ENCODE assay signal across 1 cellular context in the genomic region with DNA sequence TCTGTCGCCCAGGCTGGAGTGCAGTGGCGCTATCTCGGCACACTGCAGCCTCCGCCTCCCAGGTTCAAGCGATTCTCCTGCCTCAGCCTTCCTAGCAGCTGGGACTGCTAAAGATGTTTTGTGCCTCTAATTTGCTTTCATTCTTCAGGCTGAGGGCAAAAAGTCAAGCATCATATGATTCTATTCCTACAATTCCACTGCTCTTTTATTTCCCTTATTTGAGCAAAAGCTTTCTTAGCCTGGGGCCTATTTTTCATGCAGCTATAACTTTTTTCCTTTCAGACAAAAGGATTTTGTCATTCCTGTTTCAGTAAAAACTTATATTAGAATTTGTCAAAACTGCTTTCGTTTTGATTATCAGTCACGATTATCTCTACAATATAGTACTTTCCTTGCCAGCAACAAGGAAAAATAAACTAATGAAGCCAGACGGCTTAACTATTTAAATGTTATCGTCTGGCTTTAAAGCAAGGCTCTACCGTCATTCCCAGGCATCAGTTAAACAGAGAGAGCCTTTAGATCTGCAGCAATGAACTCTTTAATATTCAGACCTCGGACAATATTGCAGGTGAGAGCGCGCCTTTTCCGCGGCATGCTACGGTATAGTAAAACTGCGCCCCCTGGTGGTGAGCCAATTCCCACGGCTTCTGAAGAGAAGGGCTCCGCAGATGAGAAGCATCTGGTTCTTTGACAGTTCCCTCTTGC.
TF ChIP-seq lines count a peak whose summit lies in the region.

No MANE protein-coding gene starts in this region.

TF ChIP-seq in HepG2, 621 proteins besides CTCF, POLR2A, EP300 and RAD21 (continued from another document):
- TF ChIP-seq, protein P1, sequence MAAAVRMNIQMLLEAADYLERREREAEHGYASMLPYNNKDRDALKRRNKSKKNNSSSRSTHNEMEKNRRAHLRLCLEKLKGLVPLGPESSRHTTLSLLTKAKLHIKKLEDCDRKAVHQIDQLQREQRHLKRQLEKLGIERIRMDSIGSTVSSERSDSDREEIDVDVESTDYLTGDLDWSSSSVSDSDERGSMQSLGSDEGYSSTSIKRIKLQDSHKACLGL (CRISPR knock-in tag; IDR thresholded peaks at IDR 0.05) = no peak
- TF ChIP-seq ZIK1 (CRISPR knock-in tag; IDR thresholded peaks at IDR 0.05; ENCODE audit: borderline replicate concordance, low read depth) (no peak), ZKSCAN5 (CRISPR knock-in tag; IDR thresholded peaks at IDR 0.05) (no peak), ZNF17 (CRISPR knock-in tag; IDR thresholded peaks at IDR 0.05) (no peak), NR2C2 (CRISPR knock-in tag; IDR thresholded peaks at IDR 0.05; ENCODE audit: borderline replicate concordance) (no peak), YY1 (IDR thresholded peaks at IDR 0.05; ENCODE audit: insufficient read depth, insufficient replicate concordance, low read depth, low read length) (no peak), HDAC1 (CRISPR knock-in tag; IDR thresholded peaks at IDR 0.05) (no peak), ISX (CRISPR knock-in tag; conservative IDR thresholded peaks at IDR 0.05) (no peak), ZFAT (CRISPR knock-in tag; conservative IDR thresholded peaks at IDR 0.05) (no peak), HMGA1 (CRISPR knock-in tag; conservative IDR thresholded peaks at IDR 0.05) (no peak), ZNF335 (CRISPR knock-in tag; IDR thresholded peaks at IDR 0.05) (no peak), PPARG (CRISPR knock-in tag; conservative IDR thresholded peaks at IDR 0.05) (no peak), SIX1 (CRISPR knock-in tag; IDR thresholded peaks at IDR 0.05; ENCODE audit: borderline replicate concordance) (no peak), SALL2 (CRISPR knock-in tag; IDR thresholded peaks at IDR 0.05) (no peak), ZZZ3 (CRISPR knock-in tag; IDR thresholded peaks at IDR 0.05; ENCODE audit: borderline replicate concordance) (no peak), KDM5A (IDR thresholded peaks at IDR 0.05; ENCODE audit: borderline replicate concordance, low read length) (no peak), ARNT2 (CRISPR knock-in tag; IDR thresholded peaks at IDR 0.05; ENCODE audit: low read depth) (peak; percentile 40; the same call in 1 of the 2 replicates), ZKSCAN1 (IDR thresholded peaks at IDR 0.05; ENCODE audit: low read length) (no peak), LCORL (IDR thresholded peaks at IDR 0.05) (no peak), LCORL (CRISPR knock-in tag; IDR thresholded peaks at IDR 0.05) (no peak), ZNF343 (CRISPR knock-in tag; IDR thresholded peaks at IDR 0.05) (no peak), ZNF121 (CRISPR knock-in tag; IDR thresholded peaks at IDR 0.05) (no peak)
- TF ChIP-seq, protein P2, sequence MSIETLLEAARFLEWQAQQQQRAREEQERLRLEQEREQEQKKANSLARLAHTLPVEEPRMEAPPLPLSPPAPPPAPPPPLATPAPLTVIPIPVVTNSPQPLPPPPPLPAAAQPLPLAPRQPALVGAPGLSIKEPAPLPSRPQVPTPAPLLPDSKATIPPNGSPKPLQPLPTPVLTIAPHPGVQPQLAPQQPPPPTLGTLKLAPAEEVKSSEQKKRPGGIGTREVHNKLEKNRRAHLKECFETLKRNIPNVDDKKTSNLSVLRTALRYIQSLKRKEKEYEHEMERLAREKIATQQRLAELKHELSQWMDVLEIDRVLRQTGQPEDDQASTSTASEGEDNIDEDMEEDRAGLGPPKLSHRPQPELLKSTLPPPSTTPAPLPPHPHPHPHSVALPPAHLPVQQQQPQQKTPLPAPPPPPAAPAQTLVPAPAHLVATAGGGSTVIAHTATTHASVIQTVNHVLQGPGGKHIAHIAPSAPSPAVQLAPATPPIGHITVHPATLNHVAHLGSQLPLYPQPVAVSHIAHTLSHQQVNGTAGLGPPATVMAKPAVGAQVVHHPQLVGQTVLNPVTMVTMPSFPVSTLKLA (IDR thresholded peaks at IDR 0.05) = no peak
- TF ChIP-seq, protein P3, sequence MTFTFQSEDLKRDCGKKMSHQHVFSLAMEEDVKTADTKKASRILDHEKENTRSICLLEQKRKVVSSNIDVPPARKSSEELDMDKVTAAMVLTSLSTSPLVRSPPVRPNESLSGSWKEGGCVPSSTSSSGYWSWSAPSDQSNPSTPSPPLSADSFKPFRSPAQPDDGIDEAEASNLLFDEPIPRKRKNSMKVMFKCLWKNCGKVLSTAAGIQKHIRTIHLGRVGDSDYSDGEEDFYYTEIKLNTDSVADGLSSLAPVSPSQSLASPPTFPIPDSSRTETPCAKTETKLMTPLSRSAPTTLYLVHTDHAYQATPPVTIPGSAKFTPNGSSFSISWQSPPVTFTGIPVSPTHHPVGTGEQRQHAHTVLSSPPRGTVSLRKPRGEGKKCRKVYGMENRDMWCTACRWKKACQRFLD (CRISPR knock-in tag; IDR thresholded peaks at IDR 0.05; ENCODE audit: borderline replicate concordance) = no peak
- TF ChIP-seq, protein P4, sequence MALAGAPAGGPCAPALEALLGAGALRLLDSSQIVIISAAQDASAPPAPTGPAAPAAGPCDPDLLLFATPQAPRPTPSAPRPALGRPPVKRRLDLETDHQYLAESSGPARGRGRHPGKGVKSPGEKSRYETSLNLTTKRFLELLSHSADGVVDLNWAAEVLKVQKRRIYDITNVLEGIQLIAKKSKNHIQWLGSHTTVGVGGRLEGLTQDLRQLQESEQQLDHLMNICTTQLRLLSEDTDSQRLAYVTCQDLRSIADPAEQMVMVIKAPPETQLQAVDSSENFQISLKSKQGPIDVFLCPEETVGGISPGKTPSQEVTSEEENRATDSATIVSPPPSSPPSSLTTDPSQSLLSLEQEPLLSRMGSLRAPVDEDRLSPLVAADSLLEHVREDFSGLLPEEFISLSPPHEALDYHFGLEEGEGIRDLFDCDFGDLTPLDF (CRISPR knock-in tag; IDR thresholded peaks at IDR 0.05) = no peak; the same call in 1 of the 2 replicates
- TF ChIP-seq, protein P5, sequence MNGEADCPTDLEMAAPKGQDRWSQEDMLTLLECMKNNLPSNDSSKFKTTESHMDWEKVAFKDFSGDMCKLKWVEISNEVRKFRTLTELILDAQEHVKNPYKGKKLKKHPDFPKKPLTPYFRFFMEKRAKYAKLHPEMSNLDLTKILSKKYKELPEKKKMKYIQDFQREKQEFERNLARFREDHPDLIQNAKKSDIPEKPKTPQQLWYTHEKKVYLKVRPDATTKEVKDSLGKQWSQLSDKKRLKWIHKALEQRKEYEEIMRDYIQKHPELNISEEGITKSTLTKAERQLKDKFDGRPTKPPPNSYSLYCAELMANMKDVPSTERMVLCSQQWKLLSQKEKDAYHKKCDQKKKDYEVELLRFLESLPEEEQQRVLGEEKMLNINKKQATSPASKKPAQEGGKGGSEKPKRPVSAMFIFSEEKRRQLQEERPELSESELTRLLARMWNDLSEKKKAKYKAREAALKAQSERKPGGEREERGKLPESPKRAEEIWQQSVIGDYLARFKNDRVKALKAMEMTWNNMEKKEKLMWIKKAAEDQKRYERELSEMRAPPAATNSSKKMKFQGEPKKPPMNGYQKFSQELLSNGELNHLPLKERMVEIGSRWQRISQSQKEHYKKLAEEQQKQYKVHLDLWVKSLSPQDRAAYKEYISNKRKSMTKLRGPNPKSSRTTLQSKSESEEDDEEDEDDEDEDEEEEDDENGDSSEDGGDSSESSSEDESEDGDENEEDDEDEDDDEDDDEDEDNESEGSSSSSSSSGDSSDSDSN (CRISPR knock-in tag; IDR thresholded peaks at IDR 0.05) = no peak
- TF ChIP-seq, protein P6, sequence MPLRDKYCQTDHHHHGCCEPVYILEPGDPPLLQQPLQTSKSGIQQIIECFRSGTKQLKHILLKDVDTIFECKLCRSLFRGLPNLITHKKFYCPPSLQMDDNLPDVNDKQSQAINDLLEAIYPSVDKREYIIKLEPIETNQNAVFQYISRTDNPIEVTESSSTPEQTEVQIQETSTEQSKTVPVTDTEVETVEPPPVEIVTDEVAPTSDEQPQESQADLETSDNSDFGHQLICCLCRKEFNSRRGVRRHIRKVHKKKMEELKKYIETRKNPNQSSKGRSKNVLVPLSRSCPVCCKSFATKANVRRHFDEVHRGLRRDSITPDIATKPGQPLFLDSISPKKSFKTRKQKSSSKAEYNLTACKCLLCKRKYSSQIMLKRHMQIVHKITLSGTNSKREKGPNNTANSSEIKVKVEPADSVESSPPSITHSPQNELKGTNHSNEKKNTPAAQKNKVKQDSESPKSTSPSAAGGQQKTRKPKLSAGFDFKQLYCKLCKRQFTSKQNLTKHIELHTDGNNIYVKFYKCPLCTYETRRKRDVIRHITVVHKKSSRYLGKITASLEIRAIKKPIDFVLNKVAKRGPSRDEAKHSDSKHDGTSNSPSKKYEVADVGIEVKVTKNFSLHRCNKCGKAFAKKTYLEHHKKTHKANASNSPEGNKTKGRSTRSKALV (CRISPR knock-in tag; IDR thresholded peaks at IDR 0.05) = no peak
- TF ChIP-seq, protein P7, sequence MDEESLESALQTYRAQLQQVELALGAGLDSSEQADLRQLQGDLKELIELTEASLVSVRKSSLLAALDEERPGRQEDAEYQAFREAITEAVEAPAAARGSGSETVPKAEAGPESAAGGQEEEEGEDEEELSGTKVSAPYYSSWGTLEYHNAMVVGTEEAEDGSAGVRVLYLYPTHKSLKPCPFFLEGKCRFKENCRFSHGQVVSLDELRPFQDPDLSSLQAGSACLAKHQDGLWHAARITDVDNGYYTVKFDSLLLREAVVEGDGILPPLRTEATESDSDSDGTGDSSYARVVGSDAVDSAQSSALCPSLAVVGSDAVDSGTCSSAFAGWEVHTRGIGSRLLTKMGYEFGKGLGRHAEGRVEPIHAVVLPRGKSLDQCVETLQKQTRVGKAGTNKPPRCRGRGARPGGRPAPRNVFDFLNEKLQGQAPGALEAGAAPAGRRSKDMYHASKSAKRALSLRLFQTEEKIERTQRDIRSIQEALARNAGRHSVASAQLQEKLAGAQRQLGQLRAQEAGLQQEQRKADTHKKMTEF (CRISPR knock-in tag; IDR thresholded peaks at IDR 0.05) = peak; percentile 40; the same call in 1 of the 2 replicates
